Comparison of ENCODE assay signal across 15 cellular contexts in genomic region chr9:95980262-95981125, GRCh38.
A peak's percentile ranks its signal among the peaks of the same experiment; 100 is the strongest.
DNase-seq lines count a peak whose midpoint lies in the region; ATAC-seq, FAIRE-seq and TF ChIP-seq lines count a peak whose summit lies in the region.
"Had no signal": no experiment of that assay in that cellular context is flagged by ENCODE, and none has a peak within 500 bp of the region (broad histone marks: within the 10 kb centered on the region; RNA-seq: fewer than 3 reads in every experiment).

No MANE protein-coding gene starts in this region.

- H2AFZ ChIP-seq in GM23248, result no peak overlapping the region

- H3K4me3 ChIP-seq in GM23248 (no peak overlapping the region), bronchial epithelial cell (ENCODE audit: low read depth, low read length) (no peak overlapping the region)
- H3K4me3 ChIP-seq: esophagus squamous epithelium had no signal

- H3K9ac ChIP-seq in GM23248, result no peak overlapping the region

- H3K27ac Mint-ChIP-seq in naive thymus-derived CD8-positive, alpha-beta T cell, result peak overlapping the region; percentile 37 to 93 (median 82)
- H3K27ac Mint-ChIP-seq: nephron progenitor cell had no signal

- in situ Hi-C loops in GM23248 (cut with MboI), result no loop called here

- no peaks in the 10 kb centered on the region for H3K27me3 Mint-ChIP-seq in naive thymus-derived CD8-positive, alpha-beta T cell

- peaks cover 12% of the 10 kb centered on the region; the same call in 1 of the 2 replicates for H3K4me1 ChIP-seq in GM23248 (ENCODE audit: insufficient read depth)

- H3K4me2 ChIP-seq in GM23248 (ENCODE audit: unreplicated experiment), result peak overlapping the region; percentile 44

- H3K9me3 ChIP-seq in GM23248 (ENCODE audit: low read depth), result no peaks in the 10 kb centered on the region
- H3K9me3 ChIP-seq: esophagus squamous epithelium had no signal

- DNase-seq in GM23248, result peak; percentile 62
- DNase-seq in MV-4-11 (lab: John Stamatoyannopoulos, UW), result peak; percentile 72
- peak; percentile 49 for DNase-seq in bronchial epithelial cell (ENCODE audit: low read depth)
- DNase-seq in naive thymus-derived CD8-positive, alpha-beta T cell, result no peak
- no peak for DNase-seq in NCI-H2107 treated with DMSO at 0.1 percent for 48 hours (lab: John Stamatoyannopoulos, UW; ENCODE audit: unreplicated experiment)
- no peak for DNase-seq in effector CD8-positive, alpha-beta T cell (lab: John Stamatoyannopoulos, UW)
- DNase-seq in NCI-H2171 treated with DMSO at 0.1 percent for 48 hours (lab: John Stamatoyannopoulos, UW), result no peak
- DNase-seq: activated CD4-positive, alpha-beta T cell treated with anti-CD3 and anti-CD28 coated beads for 1 hour; activated effector memory CD4-positive, alpha-beta T cell treated with Interleukin-2 at 50 U/mL for 16 hours; esophagus squamous epithelium; kidney; NCI-H1105; NCI-H524 treated with DMSO at 0.1 percent for 48 hours; nephron progenitor cell; trophoblast cell had no signal

- no peaks in the 10 kb centered on the region for H3K79me2 ChIP-seq in GM23248 (ENCODE audit: insufficient read depth)

- H3K36me3 Mint-ChIP-seq in naive thymus-derived CD8-positive, alpha-beta T cell, result peaks cover 0 to 31% (median 22%) of the 10 kb centered on the region in 3 donors

- POLR2A ChIA-PET in naive thymus-derived CD8-positive, alpha-beta T cell (lab: Charles Lee), result interaction anchor here (2.0 kb wide), 1 partner anchor 105 kb away, joined by 8 read pairs; the partner anchor contains the start of gene ERCC6L2

- no peaks in the 10 kb centered on the region for H4K20me1 ChIP-seq in GM23248 (ENCODE audit: insufficient read depth)

- H3K9me3 Mint-ChIP-seq in naive thymus-derived CD8-positive, alpha-beta T cell, result no peaks in the 10 kb centered on the region
- H3K9me3 Mint-ChIP-seq: nephron progenitor cell had no signal

- peaks cover 23% of the 10 kb centered on the region for H3F3A ChIP-seq in GM23248 (ENCODE audit: insufficient read depth)

- no peaks in the 10 kb centered on the region for H3K9me2 ChIP-seq in GM23248 (ENCODE audit: insufficient read depth)

- ATAC-seq in naive thymus-derived CD8-positive, alpha-beta T cell, result no peak

- H3K27me3 ChIP-seq in GM23248 (replicated peaks; ENCODE audit: insufficient read depth) (no peaks in the 10 kb centered on the region), bronchial epithelial cell (ENCODE audit: control insufficient read depth, insufficient read depth, low read length) (no peaks in the 10 kb centered on the region)
- H3K27me3 ChIP-seq: esophagus squamous epithelium had no signal

- no peak for FAIRE-seq in bronchial epithelial cell (lab: Jason Lieb, UNC)

- peaks cover 21 to 49% (median 30%) of the 10 kb centered on the region in 4 donors for H3K4me1 Mint-ChIP-seq in naive thymus-derived CD8-positive, alpha-beta T cell

- TF ChIP-seq CTCF in bronchial epithelial cell (IDR thresholded peaks at IDR 0.05; ENCODE audit: insufficient read depth, low read length, severe bottlenecking), result no peak

- 43 to 48% methylated on average over 8 of the region's 8 CpGs for WGBS in GM23248 (ENCODE audit: low coverage in 1 of 2, low lambda C conversion rate in 2 of 2, missing lambda C conversion rate in 2 of 2), 2 experiments

- peak overlapping the region; percentile 1 for H3K27ac ChIP-seq in GM23248

- peak overlapping the region in 7 of 10 donors; percentile 23 to 60 (median 40) for H3K4me3 Mint-ChIP-seq in naive thymus-derived CD8-positive, alpha-beta T cell
- H3K4me3 Mint-ChIP-seq: nephron progenitor cell had no signal

- 0 out of 2 replicates have a peak, but pooled peaks cover 15% of the 10 kb centered on the region for H3K36me3 ChIP-seq in GM23248 (ENCODE audit: low read depth)
- H3K36me3 ChIP-seq in bronchial epithelial cell (ENCODE audit: control insufficient read depth, insufficient read depth, low read length), result peaks cover 1% of the 10 kb centered on the region

Comparison
In these comparisons a context has a peak if more than half of its experiments do, and no peak if none do; other contexts are left out.
1. DNase-seq: peak in GM23248 (single experiment), MV-4-11 (single experiment) and bronchial epithelial cell (single experiment); none in naive thymus-derived CD8-positive, alpha-beta T cell (0 of 10), NCI-H2107 treated with DMSO at 0.1 percent for 48 hours (single experiment), effector CD8-positive, alpha-beta T cell (single experiment) and NCI-H2171 treated with DMSO at 0.1 percent for 48 hours (single experiment).